Comparison of ENCODE assay signal across 8 cellular contexts in the genomic region with DNA sequence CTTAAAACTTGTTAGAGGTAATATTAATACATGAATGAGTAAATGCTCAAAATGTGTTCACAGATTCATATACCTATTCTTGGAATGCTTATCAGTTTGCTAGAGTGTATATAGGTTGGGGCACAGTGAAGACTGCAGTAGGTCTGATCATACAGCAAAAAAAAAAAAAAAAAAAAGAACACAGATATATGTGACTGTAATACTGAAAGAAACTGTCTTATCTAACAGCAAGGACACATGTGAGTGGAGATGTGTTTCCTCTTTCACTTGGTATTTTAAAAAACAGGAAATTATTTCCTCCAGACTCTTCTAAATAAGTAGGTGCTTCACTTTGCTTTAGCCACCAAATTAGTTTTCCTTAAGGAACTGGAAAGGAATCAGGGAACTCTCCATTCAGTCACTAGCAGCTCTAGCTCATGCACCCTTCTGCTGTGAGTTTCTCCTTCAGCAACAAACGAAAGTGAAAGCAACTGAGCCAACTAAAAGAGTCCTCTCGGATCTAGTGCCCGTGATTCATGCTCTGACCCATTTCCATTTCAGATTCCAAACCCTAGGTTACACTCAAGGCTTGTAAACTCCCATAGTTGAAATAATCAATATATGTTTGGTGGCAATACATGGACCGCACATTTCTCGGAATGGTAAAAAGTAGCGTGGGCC.
DNase-seq lines count a peak whose midpoint lies in the region; ATAC-seq and TF ChIP-seq lines count a peak whose summit lies in the region.

No MANE protein-coding gene starts in this region.

- H3K27ac ChIP-seq in ovary (no peak overlapping the region), tibial nerve (no peak overlapping the region)

- ATAC-seq in GM19023 (IDR thresholded peaks at IDR 0.05; ENCODE audit: unreplicated experiment) (peak; percentile 91), HG03196 (IDR thresholded peaks at IDR 0.05; ENCODE audit: unreplicated experiment) (peak; percentile 91)

- TF ChIP-seq EP300 in ovary (IDR thresholded peaks at IDR 0.05) (no peak), tibial nerve (IDR thresholded peaks at IDR 0.05) (no peak)

- WGBS in ovary, 3 donors = 50 to 57% (median 51%) methylated on average over 6 of the region's 6 CpGs
- 81 to 87% methylated on average over 6 of the region's 6 CpGs for WGBS in tibial nerve, 2 donors

- TF ChIP-seq CTCF in BJ (IDR thresholded peaks at IDR 0.05; ENCODE audit: insufficient read depth, low read depth, low read length) (no peak), ovary (IDR thresholded peaks at IDR 0.05) (no peak), tibial nerve (IDR thresholded peaks at IDR 0.05) (no peak)

- H3K4me3 ChIP-seq in BJ (ENCODE audit: low read depth, low read length) = peak overlapping the region; percentile 0; the same call in 1 of the 2 replicates
- peak overlapping the region; percentile 8 for H3K4me3 ChIP-seq in ovary
- H3K4me3 ChIP-seq in tibial nerve = peak overlapping the region in 1 of 4 donors; percentile 16

- CTCF ChIA-PET in BJ (lab: Yijun Ruan, JAX) = no interaction called here

- H3K4me1 ChIP-seq in ovary (ENCODE audit: insufficient read depth) (no peaks in the 10 kb centered on the region), tibial nerve (no peaks in the 10 kb centered on the region)

- DNase-seq in BJ (ENCODE audit: low read depth) (no peak), RPMI7951 (ENCODE audit: low read depth) (peak; percentile 85), dermis microvascular lymphatic vessel endothelial cell (ENCODE audit: low read depth in 2 of 2) (peak; percentile 32 to 37), ovary (peak in 3 of 5 donors; percentile 10 to 16 (median 12)), tibial nerve (ENCODE audit: low spot score in 2 of 2) (no peak), NCI-H2171 treated with DMSO at 0.1 percent for 48 hours (lab: John Stamatoyannopoulos, UW) (no peak)

- no peaks in the 10 kb centered on the region for H3K9me3 ChIP-seq in ovary
- no peaks in the 10 kb centered on the region for H3K9me3 ChIP-seq in tibial nerve

- H3K36me3 ChIP-seq in BJ (ENCODE audit: control insufficient read depth, insufficient read depth, low read length) (no peaks in the 10 kb centered on the region), ovary (no peaks in the 10 kb centered on the region), tibial nerve (no peaks in the 10 kb centered on the region)

- H3K27me3 ChIP-seq in BJ (ENCODE audit: control insufficient read depth, insufficient read depth, low read length) (no peaks in the 10 kb centered on the region), ovary (no peaks in the 10 kb centered on the region), tibial nerve (no peaks in the 10 kb centered on the region)

- POLR2A ChIA-PET in BJ (lab: Charles Lee) = no interaction called here

- no peak for TF ChIP-seq POLR2A in ovary (IDR thresholded peaks at IDR 0.05)
- no peak for TF ChIP-seq POLR2A in tibial nerve (IDR thresholded peaks at IDR 0.05)

- intact Hi-C loops in ovary (cut with DNase I) = no loop called here

Comparison
In these comparisons a context has a peak if more than half of its experiments do, and no peak if none do; other contexts are left out.
1. DNase-seq: peak in RPMI7951 (single experiment), dermis microvascular lymphatic vessel endothelial cell (2 of 2) and ovary (3 of 5); none in BJ (single experiment), tibial nerve (0 of 2) and NCI-H2171 treated with DMSO at 0.1 percent for 48 hours (single experiment).